ENCODE assay signal across 8 cellular contexts in genomic region chr12:107903377-107904061, GRCh38.
DNase-seq lines count a peak whose midpoint lies in the region; ATAC-seq, FAIRE-seq and TF ChIP-seq lines count a peak whose summit lies in the region.

No MANE protein-coding gene starts in this region.

- TF ChIP-seq CTCF in D721Med (IDR thresholded peaks at IDR 0.05; ENCODE audit: insufficient read depth, missing control alignments) (no peak), astrocyte of the spinal cord (IDR thresholded peaks at IDR 0.05; ENCODE audit: low read depth, low read length) (no peak)

- FAIRE-seq in D721Med (lab: Jason Lieb, UNC): peak; percentile 91

- in situ Hi-C loops in astrocyte of the spinal cord (cut with HindIII; ENCODE audit: low sequenced_read_pairs): no loop called here

- DNase-seq in D721Med (ENCODE audit: insufficient read length, low spot score) (peak; percentile 47), GM19238 (ENCODE audit: insufficient read length, low spot score) (peak; percentile 63), NOMO-1 (lab: John Stamatoyannopoulos, UW; ENCODE audit: unreplicated experiment in 2 of 2) (peak; percentile 86 to 94), astrocyte of the spinal cord (ENCODE audit: low read depth, low spot score) (peak; percentile 5), kidney tubule cell (ENCODE audit: low spot score) (peak; percentile 46), left lobe of liver (ENCODE audit: low spot score) (no peak)
- peak; percentile 84 for DNase-seq in stimulated activated CD8-positive, alpha-beta memory T cell treated with anti-CD3 and anti-CD28 coated beads, Interleukin-4, amount 100 ng/mL, for 48 hours

- ATAC-seq in HG03159 (IDR thresholded peaks at IDR 0.05; ENCODE audit: unreplicated experiment) (peak; percentile 90), left lobe of liver (no peak)

- no peak overlapping the region for H3K4me3 ChIP-seq in astrocyte of the spinal cord (ENCODE audit: low read depth, low read length)
